Comparison of ENCODE assay signal across 17 cellular contexts in the genomic region with DNA sequence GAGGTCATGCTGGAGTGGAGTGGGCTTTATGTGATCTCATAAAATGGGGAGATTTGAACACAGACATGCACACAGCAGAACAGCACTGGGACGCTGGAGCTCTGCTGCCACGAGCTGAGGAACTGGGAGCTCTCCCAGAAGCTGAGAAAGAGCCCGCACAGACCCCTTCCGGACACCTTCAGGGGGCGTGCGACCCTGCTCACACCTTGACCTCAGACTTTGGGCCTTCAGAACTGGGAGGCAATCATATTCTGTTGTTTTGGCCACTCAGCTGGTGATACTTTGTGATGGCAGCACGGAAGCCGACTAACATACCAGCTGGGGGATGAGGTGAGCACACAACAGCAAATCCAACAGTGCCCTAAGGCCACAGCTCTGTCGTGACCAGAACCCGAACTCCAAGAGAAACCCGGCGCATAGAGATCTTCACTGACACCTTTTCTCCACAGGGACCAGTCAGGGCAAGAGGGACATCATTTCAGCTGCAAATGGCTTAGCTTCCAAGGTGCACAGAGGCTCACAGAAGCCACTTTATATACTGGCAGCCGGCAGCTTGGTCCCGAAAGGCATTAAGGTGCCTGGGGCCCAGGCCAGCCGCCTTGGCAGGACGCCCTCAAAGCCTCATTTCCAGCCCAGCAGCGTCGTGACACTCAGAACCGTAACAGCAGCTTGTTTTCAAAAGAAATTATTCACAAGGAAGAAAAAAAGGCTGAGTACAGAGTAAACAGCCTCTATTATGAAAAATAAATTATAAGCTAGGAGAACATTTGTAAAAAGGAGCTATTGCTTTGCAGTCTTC.
DNase-seq lines count a peak whose midpoint lies in the region; ATAC-seq, FAIRE-seq and TF ChIP-seq lines count a peak whose summit lies in the region.
"Had no signal": no experiment of that assay in that cellular context is flagged by ENCODE, and none has a peak within 500 bp of the region (broad histone marks: within the 10 kb centered on the region; RNA-seq: fewer than 3 reads in every experiment).

No MANE protein-coding gene starts in this region.

- H3K9ac ChIP-seq in H9 (ENCODE audit: extremely low read depth, insufficient read length, low read length) (no peak overlapping the region), K562 (ENCODE audit: insufficient read depth in 1 of 2, low read depth in 2 of 2, low read length in 2 of 2) (no peak overlapping the region)

- H3K79me2 ChIP-seq in H9 (ENCODE audit: insufficient read depth, low read length) (no peaks in the 10 kb centered on the region), K562 (ENCODE audit: control insufficient read depth, insufficient read depth, low read length) (no peaks in the 10 kb centered on the region)

- peaks cover under 1% of the 10 kb centered on the region for H3K23me2 ChIP-seq in H9 (ENCODE audit: insufficient read length, low read depth, low read length, poor library complexity, severe bottlenecking)

- no peak overlapping the region for H3K23ac ChIP-seq in H9 (ENCODE audit: insufficient read length, low read depth, low read length)

- H3K36me3 ChIP-seq in K562 (ENCODE audit: control insufficient read depth, insufficient read depth, low read length) (no peaks in the 10 kb centered on the region), SJCRH30 (no peaks in the 10 kb centered on the region), breast epithelium (no peaks in the 10 kb centered on the region)
- H3K36me3 ChIP-seq: SJSA1 had no signal

- BruUV-seq in K562 (replicated peaks; lab: Mats Ljungman, UMichigan) = no TSS peak

- no peak overlapping the region for H4K5ac ChIP-seq in H9 (ENCODE audit: insufficient read length, low read depth, low read length)

- no peak overlapping the region for H2AK5ac ChIP-seq in H9 (ENCODE audit: insufficient read length, low read length)

- no peak overlapping the region for H4K91ac ChIP-seq in H9 (ENCODE audit: insufficient read length, low read depth, low read length)

- no peak overlapping the region for H3K4ac ChIP-seq in H9 (ENCODE audit: low read depth, low read length)

- H3K4me2 ChIP-seq in H9 (ENCODE audit: insufficient read depth, insufficient read length, low read length) (no peak overlapping the region), K562 (ENCODE audit: insufficient read depth, low read length) (no peak overlapping the region)
- H3K4me2 ChIP-seq: A549 had no signal

- DNase-seq in Ammon's horn (ENCODE audit: low spot score) (peak; percentile 75), H9 (no peak), K562 (ENCODE audit: extremely low read depth in 1 of 4, low spot score in 3 of 4) (no peak), medulla oblongata (ENCODE audit: extremely low spot score) (peak; percentile 59), SJCRH30 (no peak), NCI-H2081 (lab: John Stamatoyannopoulos, UW) (no peak), breast epithelium (ENCODE audit: low spot score in 2 of 2) (no peak)
- DNase-seq: DMS153, HCEC 1CT, KBM-7, MV-4-11, NCI-H345, NCI-H526 had no signal

- no peak overlapping the region for H3K56ac ChIP-seq in H9 (ENCODE audit: insufficient read length, low read depth, low read length)

- TF ChIP-seq POLR2A in K562 (conservative IDR thresholded peaks at IDR 0.05) = no peak
- no peak for TF ChIP-seq POLR2A in breast epithelium (IDR thresholded peaks at IDR 0.05)

- H3K4me1 Mint-ChIP-seq in H9 = peaks cover 3 to 6% of the 10 kb centered on the region in 2 experiments; a peak in 3 of 4 replicates

- no peak overlapping the region for H2BK5ac ChIP-seq in H9 (ENCODE audit: insufficient read length, low read length)

- H2BK15ac ChIP-seq in H9 (ENCODE audit: low read depth, low read length) = no peak overlapping the region

- TF ChIP-seq RAD21 in K562 (CRISPR knock-in tag; conservative IDR thresholded peaks at IDR 0.05 in 1 of 2, IDR thresholded peaks at IDR 0.05 in 1 of 2) = no peak

- no peak overlapping the region for H2AFZ ChIP-seq in H9 (ENCODE audit: low read length)
- H2AFZ ChIP-seq in K562 (ENCODE audit: low read depth, low read length) = no peak overlapping the region

- no peak overlapping the region for H2BK20ac ChIP-seq in H9 (ENCODE audit: low read depth, low read length, poor library complexity, severe bottlenecking)

- ATAC-seq in K562 (no peak), GM21717 (IDR thresholded peaks at IDR 0.05; ENCODE audit: unreplicated experiment) (no peak)
- ATAC-seq: A549 had no signal

- no peak overlapping the region for H2BK120ac ChIP-seq in H9 (ENCODE audit: low read depth, low read length, poor library complexity, severe bottlenecking)

- intact Hi-C loops in K562 (cut with micrococcal nuclease) (no loop called here), breast epithelium (cut with DNase I; ENCODE audit: low total_unique reads) (no loop called here)

- H3K27me3 ChIP-seq in H9 (ENCODE audit: insufficient read depth, low read length) (no peaks in the 10 kb centered on the region), K562 (ENCODE audit: control insufficient read depth in 2 of 2, insufficient read depth in 2 of 2, low read length in 2 of 2) (peaks cover 17 to 40% of the 10 kb centered on the region in 2 experiments; a peak in 4 of 5 replicates), SJCRH30 (peaks cover 47% of the 10 kb centered on the region), breast epithelium (no peaks in the 10 kb centered on the region)

- TF ChIP-seq EP300 in K562 (IDR thresholded peaks at IDR 0.05; ENCODE audit: low read length) = no peak

- H2BK12ac ChIP-seq in H9 (ENCODE audit: insufficient read length, low read depth, low read length) = no peak overlapping the region

- peak overlapping the region; percentile 20; the same call in 1 of the 2 replicates for H3K14ac ChIP-seq in H9 (ENCODE audit: insufficient read depth, low read length)

- no peaks in the 10 kb centered on the region for H3K79me1 ChIP-seq in H9 (ENCODE audit: insufficient read depth, low read depth, low read length, poor library complexity, severe bottlenecking)

- H3K9me1 ChIP-seq in K562 (ENCODE audit: control insufficient read depth, insufficient read depth, low read length) = no peaks in the 10 kb centered on the region

- H3K4me1 ChIP-seq in H9 (ENCODE audit: insufficient read depth, low read length) = no peaks in the 10 kb centered on the region
- H3K4me1 ChIP-seq in K562 (replicated peaks in 1 of 2; ENCODE audit: control insufficient read depth in 2 of 2, insufficient read depth in 2 of 2, low read length in 2 of 2) = peaks cover 0 to 11% of the 10 kb centered on the region in 2 experiments; a peak in 2 of 5 replicates
- H3K4me1 ChIP-seq in SJCRH30 = no peaks in the 10 kb centered on the region
- peaks cover 2% of the 10 kb centered on the region in 2 donors for H3K4me1 ChIP-seq in breast epithelium
- H3K4me1 ChIP-seq: A549 had no signal

- H3K4me3 Mint-ChIP-seq in H9 = no peak overlapping the region
- H3K4me3 Mint-ChIP-seq: CD14-positive monocyte had no signal

- no peaks in the 10 kb centered on the region for H3K9me3 Mint-ChIP-seq in H9

- POLR2A ChIA-PET in K562 (lab: Yijun Ruan, JAX) = interaction anchor here (1.4 kb wide), 1 partner anchor 13 kb away, joined by 3 read pairs; no protein-coding TSS in a partner anchor

- H3K9me3 ChIP-seq in H9 (ENCODE audit: control insufficient read depth, low read depth, low read length) (no peaks in the 10 kb centered on the region), K562 (replicated peaks; ENCODE audit: control insufficient read depth, insufficient read depth, low read depth, low read length) (no peaks in the 10 kb centered on the region), SJCRH30 (replicated peaks) (no peaks in the 10 kb centered on the region), breast epithelium (no peaks in the 10 kb centered on the region)
- H3K9me3 ChIP-seq: A549, SJSA1 had no signal

- H3K27me3 Mint-ChIP-seq in H9 (ENCODE audit: low read depth) = peaks cover 20% of the 10 kb centered on the region

- no peak overlapping the region for H3K4me3 ChIP-seq in K562
- no peak overlapping the region for H3K4me3 ChIP-seq in SJCRH30
- H3K4me3 ChIP-seq in breast epithelium = no peak overlapping the region
- H3K4me3 ChIP-seq: A549, SJSA1 had no signal

- in situ Hi-C loops in K562 (cut with MboI) = no loop called here

- H4K20me1 ChIP-seq in H9 (ENCODE audit: control insufficient read depth, insufficient read depth, insufficient read length) = no peaks in the 10 kb centered on the region
- no peaks in the 10 kb centered on the region for H4K20me1 ChIP-seq in K562 (replicated peaks; ENCODE audit: control insufficient read depth, insufficient read depth, low read length)

- H3K27ac ChIP-seq in H9 (ENCODE audit: insufficient read length, low read depth, low read length) (no peak overlapping the region), K562 (ENCODE audit: extremely low read depth, low read depth, low read length) (no peak overlapping the region), SJCRH30 (no peak overlapping the region), breast epithelium (no peak overlapping the region)
- H3K27ac ChIP-seq: A549, SJSA1 had no signal

- no peak overlapping the region for H3K27ac Mint-ChIP-seq in H9
- H3K27ac Mint-ChIP-seq: CD14-positive monocyte had no signal

- peak; percentile 6 for FAIRE-seq in K562 (lab: Jason Lieb, UNC)
- FAIRE-seq: A549 had no signal

- H3K36me3 Mint-ChIP-seq in H9 (ENCODE audit: insufficient read depth in 1 of 3, low read depth in 3 of 3) = no peaks in the 10 kb centered on the region

- TF ChIP-seq CTCF in H9 (conservative IDR thresholded peaks at IDR 0.05) (no peak), K562 (IDR thresholded peaks at IDR 0.05 in 2 of 3, conservative IDR thresholded peaks at IDR 0.05 in 1 of 3; ENCODE audit: insufficient read depth in 2 of 3, low read depth in 1 of 3, low read length in 3 of 3) (no peak), breast epithelium (IDR thresholded peaks at IDR 0.05) (no peak)

- CTCF ChIA-PET in K562 (lab: Yijun Ruan, JAX; ENCODE audit: low intra/inter-chr PET ratio) = no interaction called here

- no peak overlapping the region for H3K18ac ChIP-seq in H9 (ENCODE audit: insufficient read length, low read depth, low read length)

- H4K8ac ChIP-seq in H9 (replicated peaks; ENCODE audit: insufficient read length, low read depth, low read length) = no peak overlapping the region

- no CpG with 5 or more reads among the region's 19 CpGs for WGBS in H9 (ENCODE audit: extremely low coverage, insufficient read length, low lambda C conversion rate)
- WGBS in K562 (ENCODE audit: insufficient coverage, low coverage, missing lambda C conversion rate) = 17% methylated on average over 19 of the region's 19 CpGs

- no peak overlapping the region for H3T11ph ChIP-seq in H9 (ENCODE audit: low read length)

TF ChIP-seq in K562, 482 proteins besides CTCF, POLR2A, EP300 and RAD21 (continues in another document):
- TF ChIP-seq, protein P1, sequence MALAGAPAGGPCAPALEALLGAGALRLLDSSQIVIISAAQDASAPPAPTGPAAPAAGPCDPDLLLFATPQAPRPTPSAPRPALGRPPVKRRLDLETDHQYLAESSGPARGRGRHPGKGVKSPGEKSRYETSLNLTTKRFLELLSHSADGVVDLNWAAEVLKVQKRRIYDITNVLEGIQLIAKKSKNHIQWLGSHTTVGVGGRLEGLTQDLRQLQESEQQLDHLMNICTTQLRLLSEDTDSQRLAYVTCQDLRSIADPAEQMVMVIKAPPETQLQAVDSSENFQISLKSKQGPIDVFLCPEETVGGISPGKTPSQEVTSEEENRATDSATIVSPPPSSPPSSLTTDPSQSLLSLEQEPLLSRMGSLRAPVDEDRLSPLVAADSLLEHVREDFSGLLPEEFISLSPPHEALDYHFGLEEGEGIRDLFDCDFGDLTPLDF (CRISPR knock-in tag; IDR thresholded peaks at IDR 0.05) = no peak
- no peak for TF ChIP-seq ZFP30 (CRISPR knock-in tag; IDR thresholded peaks at IDR 0.05; ENCODE audit: borderline replicate concordance)

Comparison
In these comparisons a context has a peak if more than half of its experiments do, and no peak if none do; other contexts are left out.
1. DNase-seq: peak in Ammon's horn (single experiment) and medulla oblongata (single experiment); none in H9 (single experiment), K562 (0 of 4), SJCRH30 (0 of 2), NCI-H2081 (0 of 2) and breast epithelium (0 of 2).